Comparison of ENCODE assay signal across 10 cellular contexts in the genomic region with DNA sequence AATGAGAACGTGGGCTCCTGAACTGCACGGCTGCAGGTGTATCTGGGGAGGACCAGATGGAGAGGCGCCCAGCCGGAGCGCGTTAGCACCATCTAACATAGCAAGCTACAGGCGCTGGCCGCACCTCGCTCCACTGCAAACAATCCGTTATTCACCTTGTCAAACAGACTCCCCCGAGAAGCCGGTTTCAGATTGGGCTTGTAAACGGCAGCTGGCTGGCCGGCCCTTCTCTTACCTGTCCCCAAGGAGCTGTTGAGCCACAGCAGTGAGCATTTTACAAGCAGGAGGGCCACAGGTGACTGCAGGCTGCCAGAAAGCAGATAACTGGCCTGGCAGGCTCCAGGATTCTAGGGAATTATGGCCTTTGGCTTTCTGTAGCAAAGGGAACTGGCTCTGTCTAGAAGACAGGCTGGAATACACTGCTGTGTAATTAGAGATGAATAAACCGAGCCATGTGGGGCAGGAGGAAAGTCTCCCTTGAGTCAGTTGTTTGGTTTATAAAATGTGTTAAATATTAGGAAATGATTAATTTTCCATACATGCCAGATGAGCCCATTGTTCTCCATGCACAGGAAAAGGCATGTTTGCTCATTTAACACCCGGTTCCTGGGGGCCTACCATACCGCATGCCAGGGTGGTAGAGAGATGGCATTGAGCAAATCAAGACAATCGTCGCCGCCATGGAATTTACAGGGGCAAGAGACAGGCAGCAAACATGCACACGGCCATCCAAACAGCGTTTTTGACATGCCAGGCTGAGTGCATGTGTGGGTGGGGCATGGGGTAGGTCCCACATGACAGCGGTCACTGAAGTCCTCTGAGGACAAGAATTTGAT.
A peak's percentile ranks its signal among the peaks of the same experiment; 100 is the strongest.
DNase-seq lines count a peak whose midpoint lies in the region; ATAC-seq, FAIRE-seq and TF ChIP-seq lines count a peak whose summit lies in the region.
"Had no signal": no experiment of that assay in that cellular context is flagged by ENCODE, and none has a peak within 500 bp of the region (broad histone marks: within the 10 kb centered on the region; RNA-seq: fewer than 3 reads in every experiment).

No MANE protein-coding gene starts in this region.

- peaks cover 24% of the 10 kb centered on the region for H3K36me3 Mint-ChIP-seq in T-helper 2 cell treated with Interferon-gamma antibody and Interleukin-4, amounts not matched to agents 5 μg/mL and 100 μg/mL, for 36 hours (ENCODE audit: low read depth)

- no peak for TF ChIP-seq CTCF in bronchial epithelial cell (IDR thresholded peaks at IDR 0.05; ENCODE audit: insufficient read depth, low read length, severe bottlenecking)

- DNase-seq in NCI-H510A treated with DMSO at 0.1 percent for 48 hours (lab: John Stamatoyannopoulos, UW) (peak; percentile 12), NCI-H510A (lab: John Stamatoyannopoulos, UW) (no peak), NCI-H1436 (lab: John Stamatoyannopoulos, UW) (peak; percentile 66), bronchial epithelial cell (ENCODE audit: low read depth) (peak; percentile 41), retina (peak; percentile 14), hepatic stellate cell (ENCODE audit: low spot score) (no peak)
- DNase-seq in T-helper 2 cell treated with Interferon-gamma antibody and Interleukin-4, amounts not matched to agents 5 μg/mL and 100 μg/mL, for 36 hours (ENCODE audit: low spot score) = no peak
- DNase-seq: activated CD4-positive, alpha-beta T cell treated with anti-CD3 and anti-CD28 coated beads for 48 hours had no signal

- no peaks in the 10 kb centered on the region for H3K9me3 Mint-ChIP-seq in T-helper 2 cell treated with Interferon-gamma antibody and Interleukin-4, amounts not matched to agents 5 μg/mL and 100 μg/mL, for 36 hours

- H3K4me1 Mint-ChIP-seq in T-helper 2 cell treated with Interferon-gamma antibody and Interleukin-4, amounts not matched to agents 5 μg/mL and 100 μg/mL, for 36 hours (ENCODE audit: low read depth) = peaks cover 29% of the 10 kb centered on the region

- H3K4me3 ChIP-seq in bronchial epithelial cell (ENCODE audit: low read depth, low read length) = no peak overlapping the region

- H3K4me3 Mint-ChIP-seq in T-helper 2 cell treated with Interferon-gamma antibody and Interleukin-4, amounts not matched to agents 5 μg/mL and 100 μg/mL, for 36 hours = no peak overlapping the region
- H3K4me3 Mint-ChIP-seq: IgD-negative memory B cell had no signal

- H3K27ac Mint-ChIP-seq in T-helper 2 cell treated with Interferon-gamma antibody and Interleukin-4, amounts not matched to agents 5 μg/mL and 100 μg/mL, for 36 hours = no peak overlapping the region
- H3K27ac Mint-ChIP-seq: IgD-negative memory B cell had no signal

- H3K36me3 ChIP-seq in bronchial epithelial cell (ENCODE audit: control insufficient read depth, insufficient read depth, low read length) = no peaks in the 10 kb centered on the region

- no peak for ATAC-seq in HG03095 (IDR thresholded peaks at IDR 0.05; ENCODE audit: unreplicated experiment)

- no peaks in the 10 kb centered on the region for H3K27me3 Mint-ChIP-seq in T-helper 2 cell treated with Interferon-gamma antibody and Interleukin-4, amounts not matched to agents 5 μg/mL and 100 μg/mL, for 36 hours (ENCODE audit: low read depth)
- H3K27me3 Mint-ChIP-seq: IgD-negative memory B cell had no signal

- H3K27me3 ChIP-seq in bronchial epithelial cell (ENCODE audit: control insufficient read depth, insufficient read depth, low read length) = no peaks in the 10 kb centered on the region

- FAIRE-seq in bronchial epithelial cell (lab: Jason Lieb, UNC) = no peak

Comparison
In these comparisons a context has a peak if more than half of its experiments do, and no peak if none do; other contexts are left out.
1. DNase-seq: peak in NCI-H510A treated with DMSO at 0.1 percent for 48 hours (single experiment), NCI-H1436 (single experiment), bronchial epithelial cell (single experiment) and retina (single experiment); none in NCI-H510A (single experiment), hepatic stellate cell (single experiment) and T-helper 2 cell treated with Interferon-gamma antibody and Interleukin-4, amounts not matched to agents 5 μg/mL and 100 μg/mL, for 36 hours (single experiment).